1 cellular context compared by ENCODE assay signal in genomic region chr7:127589901-127590300, GRCh38.
TF ChIP-seq lines count a peak whose summit lies in the region.

No MANE protein-coding gene starts in this region.

TF ChIP-seq in HepG2, 621 proteins besides CTCF, POLR2A, EP300 and RAD21:
- TF ChIP-seq RARA (CRISPR knock-in tag; IDR thresholded peaks at IDR 0.05), result no peak
- TF ChIP-seq, protein P1, sequence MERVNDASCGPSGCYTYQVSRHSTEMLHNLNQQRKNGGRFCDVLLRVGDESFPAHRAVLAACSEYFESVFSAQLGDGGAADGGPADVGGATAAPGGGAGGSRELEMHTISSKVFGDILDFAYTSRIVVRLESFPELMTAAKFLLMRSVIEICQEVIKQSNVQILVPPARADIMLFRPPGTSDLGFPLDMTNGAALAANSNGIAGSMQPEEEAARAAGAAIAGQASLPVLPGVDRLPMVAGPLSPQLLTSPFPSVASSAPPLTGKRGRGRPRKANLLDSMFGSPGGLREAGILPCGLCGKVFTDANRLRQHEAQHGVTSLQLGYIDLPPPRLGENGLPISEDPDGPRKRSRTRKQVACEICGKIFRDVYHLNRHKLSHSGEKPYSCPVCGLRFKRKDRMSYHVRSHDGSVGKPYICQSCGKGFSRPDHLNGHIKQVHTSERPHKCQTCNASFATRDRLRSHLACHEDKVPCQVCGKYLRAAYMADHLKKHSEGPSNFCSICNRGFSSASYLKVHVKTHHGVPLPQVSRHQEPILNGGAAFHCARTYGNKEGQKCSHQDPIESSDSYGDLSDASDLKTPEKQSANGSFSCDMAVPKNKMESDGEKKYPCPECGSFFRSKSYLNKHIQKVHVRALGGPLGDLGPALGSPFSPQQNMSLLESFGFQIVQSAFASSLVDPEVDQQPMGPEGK (CRISPR knock-in tag; IDR thresholded peaks at IDR 0.05), result no peak
- no peak for TF ChIP-seq NFYC (CRISPR knock-in tag; IDR thresholded peaks at IDR 0.05)
- TF ChIP-seq, protein P2, sequence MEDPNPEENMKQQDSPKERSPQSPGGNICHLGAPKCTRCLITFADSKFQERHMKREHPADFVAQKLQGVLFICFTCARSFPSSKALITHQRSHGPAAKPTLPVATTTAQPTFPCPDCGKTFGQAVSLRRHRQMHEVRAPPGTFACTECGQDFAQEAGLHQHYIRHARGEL (CRISPR knock-in tag; IDR thresholded peaks at IDR 0.05), result no peak
- TF ChIP-seq, protein P3, sequence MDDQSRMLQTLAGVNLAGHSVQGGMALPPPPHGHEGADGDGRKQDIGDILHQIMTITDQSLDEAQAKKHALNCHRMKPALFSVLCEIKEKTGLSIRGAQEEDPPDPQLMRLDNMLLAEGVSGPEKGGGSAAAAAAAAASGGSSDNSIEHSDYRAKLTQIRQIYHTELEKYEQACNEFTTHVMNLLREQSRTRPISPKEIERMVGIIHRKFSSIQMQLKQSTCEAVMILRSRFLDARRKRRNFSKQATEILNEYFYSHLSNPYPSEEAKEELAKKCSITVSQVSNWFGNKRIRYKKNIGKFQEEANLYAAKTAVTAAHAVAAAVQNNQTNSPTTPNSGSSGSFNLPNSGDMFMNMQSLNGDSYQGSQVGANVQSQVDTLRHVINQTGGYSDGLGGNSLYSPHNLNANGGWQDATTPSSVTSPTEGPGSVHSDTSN (CRISPR knock-in tag; IDR thresholded peaks at IDR 0.05; ENCODE audit: borderline replicate concordance), result no peak
- TF ChIP-seq ZBTB3 (CRISPR knock-in tag; IDR thresholded peaks at IDR 0.05; ENCODE audit: borderline replicate concordance, low read depth), result no peak
- no peak for TF ChIP-seq ZNF660 (CRISPR knock-in tag; IDR thresholded peaks at IDR 0.05; ENCODE audit: borderline replicate concordance, low read depth)
- no peak for TF ChIP-seq CSRNP2 (CRISPR knock-in tag; conservative IDR thresholded peaks at IDR 0.05; ENCODE audit: low read depth)
- TF ChIP-seq, protein P4, sequence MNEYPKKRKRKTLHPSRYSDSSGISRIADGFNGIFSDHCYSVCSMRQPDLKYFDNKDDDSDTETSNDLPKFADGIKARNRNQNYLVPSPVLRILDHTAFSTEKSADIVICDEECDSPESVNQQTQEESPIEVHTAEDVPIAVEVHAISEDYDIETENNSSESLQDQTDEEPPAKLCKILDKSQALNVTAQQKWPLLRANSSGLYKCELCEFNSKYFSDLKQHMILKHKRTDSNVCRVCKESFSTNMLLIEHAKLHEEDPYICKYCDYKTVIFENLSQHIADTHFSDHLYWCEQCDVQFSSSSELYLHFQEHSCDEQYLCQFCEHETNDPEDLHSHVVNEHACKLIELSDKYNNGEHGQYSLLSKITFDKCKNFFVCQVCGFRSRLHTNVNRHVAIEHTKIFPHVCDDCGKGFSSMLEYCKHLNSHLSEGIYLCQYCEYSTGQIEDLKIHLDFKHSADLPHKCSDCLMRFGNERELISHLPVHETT (CRISPR knock-in tag; conservative IDR thresholded peaks at IDR 0.05), result no peak
- no peak for TF ChIP-seq RBM22 (optimal IDR thresholded peaks at IDR 0.05; ENCODE audit: low read length)
- no peak for TF ChIP-seq ZNF543 (CRISPR knock-in tag; IDR thresholded peaks at IDR 0.05)
- no peak for TF ChIP-seq PAF1 (CRISPR knock-in tag; IDR thresholded peaks at IDR 0.05)
- no peak for TF ChIP-seq ETS1 (CRISPR knock-in tag; IDR thresholded peaks at IDR 0.05)
- TF ChIP-seq KLF12 (CRISPR knock-in tag; IDR thresholded peaks at IDR 0.05; ENCODE audit: borderline replicate concordance), result no peak
TF ChIP-seq in HepG2: peak in this region for 0.
